In genomic region chr20:59583428-59584277, GRCh38 we compare ENCODE assay signal across 18 cellular contexts. TPM values are rescaled to one million over a fixed set of nuclear protein-coding genes. Genes with fewer than 3 reads are reported as not detected.
DNase-seq lines count a peak whose midpoint lies in the region; ATAC-seq and TF ChIP-seq lines count a peak whose summit lies in the region.
"Had no signal": no experiment of that assay in that cellular context is flagged by ENCODE, and none has a peak within 500 bp of the region (broad histone marks: within the 10 kb centered on the region; RNA-seq: fewer than 3 reads in every experiment).

No MANE protein-coding gene starts in this region.

- peaks cover 3% of the 10 kb centered on the region for H3K4me1 Mint-ChIP-seq in activated T-helper 2 cell treated with anti-CD3 and anti-CD28 coated beads, Interferon-gamma antibody, Interleukin-2, Interleukin-4, amounts not matched to agents 10 μg/mL and 5 μg/mL and 100 μg/mL, durations not matched to agents 14 hours and 24 hours and 36 hours (ENCODE audit: low read depth)
- H3K4me1 Mint-ChIP-seq: WTC11 had no signal

- H3K27ac Mint-ChIP-seq in activated T-helper 2 cell treated with anti-CD3 and anti-CD28 coated beads, Interferon-gamma antibody, Interleukin-2, Interleukin-4, amounts not matched to agents 10 μg/mL and 5 μg/mL and 100 μg/mL, durations not matched to agents 14 hours and 24 hours and 36 hours, result no peak overlapping the region
- H3K27ac Mint-ChIP-seq: WTC11 had no signal

- no peak overlapping the region for H3K9ac ChIP-seq in PC-3 (ENCODE audit: low read length)
- H3K9ac ChIP-seq: parathyroid adenoma had no signal

- H3K27ac ChIP-seq in heart right ventricle (peak overlapping the region in 4 of 10 donors; percentile 9 to 73 (median 50)), PC-3 (ENCODE audit: low read length) (no peak overlapping the region)
- H3K27ac ChIP-seq: A549, parathyroid adenoma had no signal

- no peaks in the 10 kb centered on the region for H3K36me3 Mint-ChIP-seq in activated T-helper 2 cell treated with anti-CD3 and anti-CD28 coated beads, Interferon-gamma antibody, Interleukin-2, Interleukin-4, amounts not matched to agents 10 μg/mL and 5 μg/mL and 100 μg/mL, durations not matched to agents 14 hours and 24 hours and 36 hours (ENCODE audit: low read depth)
- H3K36me3 Mint-ChIP-seq: WTC11 had no signal

- no peak for TF ChIP-seq CTCF in heart right ventricle (IDR thresholded peaks at IDR 0.05)
- no peak for TF ChIP-seq CTCF in PC-3 (conservative IDR thresholded peaks at IDR 0.05; ENCODE audit: low read depth, low read length)

- no peaks in the 10 kb centered on the region for H3K79me2 ChIP-seq in PC-3 (ENCODE audit: low read length)
- H3K79me2 ChIP-seq: parathyroid adenoma had no signal

- WGBS in heart right ventricle, 2 donors, result 65 to 68% methylated on average over 31 of the region's 31 CpGs

- peaks cover 4% of the 10 kb centered on the region for H3K27me3 Mint-ChIP-seq in activated T-helper 2 cell treated with anti-CD3 and anti-CD28 coated beads, Interferon-gamma antibody, Interleukin-2, Interleukin-4, amounts not matched to agents 10 μg/mL and 5 μg/mL and 100 μg/mL, durations not matched to agents 14 hours and 24 hours and 36 hours (ENCODE audit: low read depth)

- H3K9me2 ChIP-seq in PC-3 (replicated peaks; ENCODE audit: low read length), result no peaks in the 10 kb centered on the region

- H3K4me1 ChIP-seq in heart right ventricle (peaks cover 0 to 31% (median 13%) of the 10 kb centered on the region in 9 donors), PC-3 (ENCODE audit: insufficient read depth, low read length) (no peaks in the 10 kb centered on the region)
- H3K4me1 ChIP-seq: A549, Caco-2, parathyroid adenoma had no signal

- no peaks in the 10 kb centered on the region for H3K36me3 ChIP-seq in heart right ventricle
- no peaks in the 10 kb centered on the region for H3K36me3 ChIP-seq in PC-3 (ENCODE audit: low read depth, low read length)

- H3K4me3 Mint-ChIP-seq in activated T-helper 2 cell treated with anti-CD3 and anti-CD28 coated beads, Interferon-gamma antibody, Interleukin-2, Interleukin-4, amounts not matched to agents 10 μg/mL and 5 μg/mL and 100 μg/mL, durations not matched to agents 14 hours and 24 hours and 36 hours (ENCODE audit: low read depth), result no peak overlapping the region
- H3K4me3 Mint-ChIP-seq: WTC11 had no signal

- H3K4me3 ChIP-seq in heart right ventricle (no peak overlapping the region), PC-3 (ENCODE audit: low read length) (no peak overlapping the region)
- H3K4me3 ChIP-seq: A549 had no signal

- no peaks in the 10 kb centered on the region for H4K20me1 ChIP-seq in PC-3 (ENCODE audit: low read length)

- H3F3A ChIP-seq in PC-3 (ENCODE audit: low read length, unreplicated experiment), result no peaks in the 10 kb centered on the region

- H3K4me2 ChIP-seq in PC-3 (ENCODE audit: low read length), result no peak overlapping the region
- H3K4me2 ChIP-seq: A549 had no signal

- H2AFZ ChIP-seq in PC-3 (ENCODE audit: low read length), result no peak overlapping the region
- H2AFZ ChIP-seq: parathyroid adenoma had no signal

- intact Hi-C loops in heart right ventricle (cut with DNase I), result loop anchor here in 1 of 10 donors (10.0 kb wide), 1 partner anchor 251 kb away; no protein-coding TSS in a partner anchor
- intact Hi-C loops in PC-3 (cut with micrococcal nuclease), result no loop called here
- intact Hi-C loops in activated T-helper 2 cell treated with anti-CD3 and anti-CD28 coated beads, Interferon-gamma antibody, Interleukin-2, Interleukin-4, amounts not matched to agents 10 μg/mL and 5 μg/mL and 100 μg/mL, durations not matched to agents 14 hours and 24 hours and 36 hours (cut with micrococcal nuclease), result no loop called here

- CTCF ChIA-PET in PC-3 (lab: Charles Lee), result no interaction called here

- H3K27me3 ChIP-seq in heart right ventricle, result peaks cover 0 to 16% (median 10%) of the 10 kb centered on the region in 7 donors
- H3K27me3 ChIP-seq in PC-3 (ENCODE audit: low read length), result peaks cover 99% of the 10 kb centered on the region

- ATAC-seq in heart right ventricle (peak; percentile 64 to 83 (median 78)), PC-3 (no peak), GM21528 (IDR thresholded peaks at IDR 0.05; ENCODE audit: low FRiP score, unreplicated experiment) (no peak)
- ATAC-seq: A549, WTC11 had no signal

- H3K9me3 Mint-ChIP-seq in activated T-helper 2 cell treated with anti-CD3 and anti-CD28 coated beads, Interferon-gamma antibody, Interleukin-2, Interleukin-4, amounts not matched to agents 10 μg/mL and 5 μg/mL and 100 μg/mL, durations not matched to agents 14 hours and 24 hours and 36 hours, result no peaks in the 10 kb centered on the region
- H3K9me3 Mint-ChIP-seq: WTC11 had no signal

- H3K9me3 ChIP-seq in heart right ventricle (peaks cover 0 to 9% (median 0%) of the 10 kb centered on the region in 11 donors), PC-3 (ENCODE audit: low read length) (no peaks in the 10 kb centered on the region)
- H3K9me3 ChIP-seq: Caco-2 had no signal

- POLR2A ChIA-PET in PC-3 (lab: Charles Lee; ENCODE audit: unreplicated experiment), result no interaction called here

- no TSS peak for BruUV-seq in PC-3 (replicated peaks; lab: Mats Ljungman, UMichigan)

- peak; percentile 82 for DNase-seq in AG08395 (ENCODE audit: low spot score)
- DNase-seq in RPMI7951 (ENCODE audit: low read depth), result peak; percentile 44
- peak; percentile 75 to 86 for DNase-seq in heart right ventricle
- DNase-seq in nucleus accumbens (lab: John Stamatoyannopoulos, UW), result peak in 34 of 56 donors; percentile 9 to 75 (median 32)
- DNase-seq in PC-3, result no peak
- DNase-seq in SIG-M5 (lab: John Stamatoyannopoulos, UW), result no peak
- no peak for DNase-seq in activated T-helper 2 cell treated with anti-CD3 and anti-CD28 coated beads, Interferon-gamma antibody, Interleukin-2, Interleukin-4, amounts not matched to agents 10 μg/mL and 5 μg/mL and 100 μg/mL, durations not matched to agents 14 hours and 24 hours and 36 hours (ENCODE audit: low spot score)
- DNase-seq: activated gamma-delta T cell, Caco-2, GF-D8, NCI-H187 treated with DMSO at 0.1 percent for 48 hours, NCI-H526 treated with DMSO at 0.1 percent for 48 hours had no signal

RNA-seq across cellular contexts. Expression of gene PHACTR3, which starts 20.7 kb away (rescaled TPM):
- 0.12 and 0.59 TPM in 2 replicates for total RNA-seq in RPMI7951 (2014; rRNA removed; shearing (Covaris generic))
- total RNA-seq in heart right ventricle, result 10 to 100 TPM in 2 of 10 donors, 1 to 10 TPM in 6, under 1 TPM in 2; 0.51 to 24.1 (median 3.7) TPM
- 1 to 10 TPM in 1 of 2 donors, under 1 TPM in 1; 0.54 to 7.1 TPM for polyA plus RNA-seq in heart right ventricle
- 26.4 and 30.6 TPM in 2 replicates for total RNA-seq in PC-3 (2014; rRNA removed)
- total RNA-seq in activated T-helper 2 cell treated with anti-CD3 and anti-CD28 coated beads, Interferon-gamma antibody, Interleukin-2, Interleukin-4, amounts not matched to agents 10 μg/mL and 5 μg/mL and 100 μg/mL, durations not matched to agents 14 hours and 24 hours and 36 hours, result not detected in 2 replicates
- total RNA-seq: activated CD8-positive, alpha-beta memory T cell treated with anti-CD3 and anti-CD28 coated beads for 36 hours; fibroblast of villous mesenchyme had no signal
- polyA plus RNA-seq: A549 had no signal

Comparison
In these comparisons a context has a peak if more than half of its experiments do, and no peak if none do; other contexts are left out.
1. DNase-seq: peak in AG08395 (single experiment), RPMI7951 (single experiment), heart right ventricle (2 of 2) and nucleus accumbens (34 of 56); none in PC-3 (single experiment), SIG-M5 (single experiment) and activated T-helper 2 cell treated with anti-CD3 and anti-CD28 coated beads, Interferon-gamma antibody, Interleukin-2, Interleukin-4, amounts not matched to agents 10 μg/mL and 5 μg/mL and 100 μg/mL, durations not matched to agents 14 hours and 24 hours and 36 hours (single experiment).
2. ATAC-seq: peak in heart right ventricle (8 of 8); none in PC-3 (single experiment) and GM21528 (single experiment).